Comparison of ENCODE assay signal across 8 cellular contexts in the genomic region with DNA sequence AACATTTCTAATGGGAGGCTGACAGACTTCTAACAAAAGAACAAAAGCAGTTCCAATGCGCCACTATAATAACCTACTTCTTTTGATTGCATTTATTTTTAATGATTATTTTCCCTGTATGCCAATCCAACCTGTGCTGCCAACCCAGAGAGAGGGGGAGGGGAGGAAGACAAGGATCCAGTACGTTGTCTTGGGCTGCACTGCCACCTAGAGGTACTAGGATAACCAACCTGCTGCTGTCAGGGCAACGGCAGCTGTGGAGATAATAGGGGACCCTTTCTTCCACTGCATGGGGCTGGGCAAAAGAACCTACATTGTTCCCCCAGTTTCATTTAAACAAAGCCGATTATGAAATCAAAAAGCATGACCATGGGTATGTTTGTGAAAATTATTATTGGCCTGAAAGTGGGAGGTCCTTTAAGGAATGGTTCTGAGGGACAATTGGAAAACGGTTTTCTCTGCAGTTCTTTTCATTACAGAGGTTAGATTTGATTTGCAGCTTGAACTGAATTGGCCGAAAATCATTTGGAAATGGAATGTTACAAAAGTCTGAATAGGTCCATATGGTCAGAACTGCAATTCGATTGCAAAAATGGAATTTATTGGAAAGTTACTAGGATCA.
DNase-seq lines count a peak whose midpoint lies in the region; ATAC-seq, FAIRE-seq and TF ChIP-seq lines count a peak whose summit lies in the region.

No MANE protein-coding gene starts in this region.

- H3K27ac Mint-ChIP-seq in chondrocyte (ENCODE audit: unreplicated experiment): no peak overlapping the region

- no peak overlapping the region for H3K4me3 Mint-ChIP-seq in chondrocyte (ENCODE audit: unreplicated experiment)

- in situ Hi-C loops in HepG2 (cut with HindIII; ENCODE audit: extremely low pct_ligation_motif_present, low pct_unique_long_range_greater_than_20kb): loop anchor here (10.0 to 25.0 kb wide), 2 partner anchors 427 to 1249 kb away; no protein-coding TSS in a partner anchor

- no TSS peak for BruUV-seq in HepG2 (replicated peaks; lab: Mats Ljungman, UMichigan)

- TF ChIP-seq EP300 in HepG2 (IDR thresholded peaks at IDR 0.05; ENCODE audit: low read depth in 2 of 2, low read length in 2 of 2): no peak
- no peak for TF ChIP-seq EP300 in HepG2 (CRISPR knock-in tag; IDR thresholded peaks at IDR 0.05; ENCODE audit: borderline replicate concordance)

- no peaks in the 10 kb centered on the region for H3K9me3 ChIP-seq in HepG2 (ENCODE audit: low read length)

- H3K4me1 Mint-ChIP-seq in chondrocyte (ENCODE audit: low read depth): no peaks in the 10 kb centered on the region

- H4K20me1 ChIP-seq in HepG2 (ENCODE audit: insufficient read depth, low read length): no peaks in the 10 kb centered on the region

- no peak overlapping the region for H3K4me2 ChIP-seq in HepG2 (ENCODE audit: low read depth, low read length)

- H3K9me3 Mint-ChIP-seq in chondrocyte (ENCODE audit: low read depth): no peaks in the 10 kb centered on the region

- intact Hi-C loops in HepG2 (cut with micrococcal nuclease; ENCODE audit: unreplicated experiment): loop anchor here (1.0 to 5.0 kb wide), 3 partner anchors 414 to 1275 kb away; no protein-coding TSS in a partner anchor

- H3K4me3 ChIP-seq in HepG2 (replicated peaks in 1 of 3; ENCODE audit: insufficient read depth in 1 of 3, low read depth in 2 of 3, low read length in 3 of 3): no peak overlapping the region

- POLR2A ChIA-PET in HepG2 (lab: Yijun Ruan, JAX): interaction anchor here (0.5 kb wide), 1 partner anchor 980 kb away, joined by 3 read pairs; no protein-coding TSS in a partner anchor

- DNase-seq in AML-193 (lab: John Stamatoyannopoulos, UW): peak; percentile 33 to 49
- peak; percentile 52 for DNase-seq in NCI-H146 treated with DMSO at 0.1 percent for 48 hours (lab: John Stamatoyannopoulos, UW; ENCODE audit: unreplicated experiment)
- peak; percentile 68 for DNase-seq in SW480 (ENCODE audit: low spot score)
- no peak for DNase-seq in chondrocyte (ENCODE audit: low spot score)
- DNase-seq in HepG2 (ENCODE audit: low spot score): peak; percentile 73
- peak; percentile 0 for DNase-seq in stimulated activated CD8-positive, alpha-beta memory T cell treated with anti-CD3 and anti-CD28 coated beads, Interleukin-12 subunit alpha, Interleukin-12 subunit beta, amount 100 ng/mL, for 1 hour (ENCODE audit: low read depth)

- peak; percentile 69; the same call in 1 of the 2 replicates for TF ChIP-seq RAD21 in HepG2 (CRISPR knock-in tag; IDR thresholded peaks at IDR 0.05)

- no peak overlapping the region for H2AFZ ChIP-seq in HepG2 (ENCODE audit: low read length)

- ATAC-seq in GM18861 (IDR thresholded peaks at IDR 0.05; ENCODE audit: unreplicated experiment) (peak; percentile 86), HG02973 (IDR thresholded peaks at IDR 0.05; ENCODE audit: unreplicated experiment) (peak; percentile 96), HepG2 (peak; percentile 97)

- 0% methylated on average over 7 of the region's 7 CpGs for WGBS in HepG2 (ENCODE audit: low lambda C conversion rate)

- peak; percentile 74 for FAIRE-seq in HepG2 (lab: Jason Lieb, UNC)

- H3K36me3 ChIP-seq in HepG2 (replicated peaks in 1 of 2; ENCODE audit: control insufficient read depth in 1 of 2, insufficient read depth in 2 of 2, low read length in 2 of 2): no peaks in the 10 kb centered on the region

- no peaks in the 10 kb centered on the region for H3K36me3 Mint-ChIP-seq in chondrocyte (ENCODE audit: low read depth)

- H3K27me3 Mint-ChIP-seq in chondrocyte (ENCODE audit: low read depth): peaks cover 14% of the 10 kb centered on the region

- no peaks in the 10 kb centered on the region for H3K4me1 ChIP-seq in HepG2 (ENCODE audit: insufficient read depth, low read length)

- CTCF ChIA-PET in HepG2 (lab: Yijun Ruan, JAX; ENCODE audit: low intra/inter-chr PET ratio, low total read pairs): interaction anchor here (1.2 kb wide), 1 partner anchor 1439 kb away, joined by 3 read pairs; no protein-coding TSS in a partner anchor

- no peak overlapping the region for H3K27ac ChIP-seq in HepG2 (ENCODE audit: extremely low read length, insufficient read depth, low read length)

- TF ChIP-seq POLR2A in HepG2 (IDR thresholded peaks at IDR 0.05; ENCODE audit: insufficient read depth in 1 of 2, low read depth in 2 of 2, low read length in 2 of 2): no peak

- no peaks in the 10 kb centered on the region for H3K79me2 ChIP-seq in HepG2 (ENCODE audit: insufficient read depth, low read length)

- no peak overlapping the region for H3K9ac ChIP-seq in HepG2 (ENCODE audit: insufficient read depth, low read depth, low read length)

- no peaks in the 10 kb centered on the region for H3K27me3 ChIP-seq in HepG2 (ENCODE audit: control insufficient read depth in 1 of 2, insufficient read depth in 2 of 2, low read length in 2 of 2)

- TF ChIP-seq CTCF in chondrocyte (IDR thresholded peaks at IDR 0.05): peak; percentile 96
- TF ChIP-seq CTCF in HepG2 (CRISPR knock-in tag; IDR thresholded peaks at IDR 0.05): peak; percentile 91

TF ChIP-seq in HepG2, 621 proteins besides CTCF, POLR2A, EP300 and RAD21 (continues in another document):
- TF ChIP-seq SMC3 (IDR thresholded peaks at IDR 0.05; ENCODE audit: low read length): peak; percentile 71
- 0 out of 2 replicates have a peak, but pooled peaks have one; percentile 21 for TF ChIP-seq GATAD2A (CRISPR knock-in tag; IDR thresholded peaks at IDR 0.05)
- TF ChIP-seq TEAD3 (CRISPR knock-in tag; optimal IDR thresholded peaks at IDR 0.05; ENCODE audit: borderline replicate concordance): peak; percentile 16
- no peak for TF ChIP-seq SOX13 (IDR thresholded peaks at IDR 0.05)
- 0 out of 4 replicates have a peak, but pooled peaks of 1 of the 2 experiments have one; percentile 12 for TF ChIP-seq SOX13 (CRISPR knock-in tag; conservative IDR thresholded peaks at IDR 0.05 in 1 of 2, IDR thresholded peaks at IDR 0.05 in 1 of 2)
- TF ChIP-seq, protein P1, sequence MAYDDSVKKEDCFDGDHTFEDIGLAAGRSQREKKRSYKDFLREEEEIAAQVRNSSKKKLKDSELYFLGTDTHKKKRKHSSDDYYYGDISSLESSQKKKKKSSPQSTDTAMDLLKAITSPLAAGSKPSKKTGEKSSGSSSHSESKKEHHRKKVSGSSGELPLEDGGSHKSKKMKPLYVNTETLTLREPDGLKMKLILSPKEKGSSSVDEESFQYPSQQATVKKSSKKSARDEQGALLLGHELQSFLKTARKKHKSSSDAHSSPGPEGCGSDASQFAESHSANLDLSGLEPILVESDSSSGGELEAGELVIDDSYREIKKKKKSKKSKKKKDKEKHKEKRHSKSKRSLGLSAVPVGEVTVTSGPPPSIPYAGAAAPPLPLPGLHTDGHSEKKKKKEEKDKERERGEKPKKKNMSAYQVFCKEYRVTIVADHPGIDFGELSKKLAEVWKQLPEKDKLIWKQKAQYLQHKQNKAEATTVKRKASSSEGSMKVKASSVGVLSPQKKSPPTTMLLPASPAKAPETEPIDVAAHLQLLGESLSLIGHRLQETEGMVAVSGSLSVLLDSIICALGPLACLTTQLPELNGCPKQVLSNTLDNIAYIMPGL (CRISPR knock-in tag; IDR thresholded peaks at IDR 0.05; ENCODE audit: borderline replicate concordance in 1 of 2, low read depth in 1 of 2): 0 out of 4 replicates have a peak, but pooled peaks of 1 of the 2 experiments have one; percentile 33
- no peak for TF ChIP-seq ZNF451 (CRISPR knock-in tag; IDR thresholded peaks at IDR 0.05)
- TF ChIP-seq CHD2 (IDR thresholded peaks at IDR 0.05; ENCODE audit: low read depth, low read length): peak; percentile 50; the same call in 1 of the 2 replicates
- TF ChIP-seq, protein P2, sequence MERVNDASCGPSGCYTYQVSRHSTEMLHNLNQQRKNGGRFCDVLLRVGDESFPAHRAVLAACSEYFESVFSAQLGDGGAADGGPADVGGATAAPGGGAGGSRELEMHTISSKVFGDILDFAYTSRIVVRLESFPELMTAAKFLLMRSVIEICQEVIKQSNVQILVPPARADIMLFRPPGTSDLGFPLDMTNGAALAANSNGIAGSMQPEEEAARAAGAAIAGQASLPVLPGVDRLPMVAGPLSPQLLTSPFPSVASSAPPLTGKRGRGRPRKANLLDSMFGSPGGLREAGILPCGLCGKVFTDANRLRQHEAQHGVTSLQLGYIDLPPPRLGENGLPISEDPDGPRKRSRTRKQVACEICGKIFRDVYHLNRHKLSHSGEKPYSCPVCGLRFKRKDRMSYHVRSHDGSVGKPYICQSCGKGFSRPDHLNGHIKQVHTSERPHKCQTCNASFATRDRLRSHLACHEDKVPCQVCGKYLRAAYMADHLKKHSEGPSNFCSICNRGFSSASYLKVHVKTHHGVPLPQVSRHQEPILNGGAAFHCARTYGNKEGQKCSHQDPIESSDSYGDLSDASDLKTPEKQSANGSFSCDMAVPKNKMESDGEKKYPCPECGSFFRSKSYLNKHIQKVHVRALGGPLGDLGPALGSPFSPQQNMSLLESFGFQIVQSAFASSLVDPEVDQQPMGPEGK (CRISPR knock-in tag; IDR thresholded peaks at IDR 0.05): no peak
- TF ChIP-seq STAG1 (CRISPR knock-in tag; IDR thresholded peaks at IDR 0.05): peak; percentile 90
- 0 out of 2 replicates have a peak, but pooled peaks have one; percentile 24 for TF ChIP-seq MIXL1 (CRISPR knock-in tag; IDR thresholded peaks at IDR 0.05)
- TF ChIP-seq, protein P3, sequence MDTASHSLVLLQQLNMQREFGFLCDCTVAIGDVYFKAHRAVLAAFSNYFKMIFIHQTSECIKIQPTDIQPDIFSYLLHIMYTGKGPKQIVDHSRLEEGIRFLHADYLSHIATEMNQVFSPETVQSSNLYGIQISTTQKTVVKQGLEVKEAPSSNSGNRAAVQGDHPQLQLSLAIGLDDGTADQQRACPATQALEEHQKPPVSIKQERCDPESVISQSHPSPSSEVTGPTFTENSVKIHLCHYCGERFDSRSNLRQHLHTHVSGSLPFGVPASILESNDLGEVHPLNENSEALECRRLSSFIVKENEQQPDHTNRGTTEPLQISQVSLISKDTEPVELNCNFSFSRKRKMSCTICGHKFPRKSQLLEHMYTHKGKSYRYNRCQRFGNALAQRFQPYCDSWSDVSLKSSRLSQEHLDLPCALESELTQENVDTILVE (CRISPR knock-in tag; IDR thresholded peaks at IDR 0.05): 0 out of 2 replicates have a peak, but pooled peaks have one; percentile 30
